Comparison of ENCODE assay signal across 8 cellular contexts in the genomic region with DNA sequence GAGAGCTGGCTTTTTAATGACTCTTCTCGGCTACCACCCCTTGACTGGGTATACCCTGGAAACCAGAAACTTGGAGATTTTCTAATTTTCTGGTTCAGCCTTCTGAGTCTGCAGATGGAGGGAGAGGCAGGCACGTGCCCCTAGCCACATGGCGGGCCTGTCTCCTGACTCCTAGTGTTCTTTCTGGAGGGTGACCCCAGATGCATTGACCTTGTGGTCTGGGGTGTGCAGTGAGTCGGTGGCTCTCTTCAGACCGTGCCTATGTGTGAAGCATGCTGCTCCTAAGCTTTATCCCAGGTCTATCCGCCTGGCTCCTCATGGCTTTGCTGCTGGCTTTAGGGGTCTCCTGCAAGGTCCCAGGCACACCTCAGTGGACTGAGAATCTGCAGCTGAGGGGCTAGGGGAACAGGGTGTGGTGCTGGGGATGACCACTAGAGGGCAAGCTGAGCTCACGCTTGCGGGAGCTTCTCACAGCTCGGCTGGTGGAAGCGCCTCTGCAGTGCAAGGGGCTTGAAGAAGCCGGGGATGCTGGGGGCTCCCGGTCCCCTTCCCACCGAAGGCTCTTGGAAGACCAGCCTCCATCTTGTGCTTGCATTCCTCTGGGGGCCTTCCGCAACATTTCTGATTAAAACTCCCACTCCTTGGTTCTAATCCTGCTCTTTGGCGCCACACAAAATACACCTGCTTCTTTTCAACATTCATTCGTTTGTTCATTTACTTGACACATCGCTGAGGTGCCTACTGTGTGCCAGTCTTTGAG. TPM values are rescaled to one million over a fixed set of nuclear protein-coding genes. Genes with fewer than 3 reads are reported as not detected.
DNase-seq lines count a peak whose midpoint lies in the region; ATAC-seq lines count a peak whose summit lies in the region.

No MANE protein-coding gene starts in this region.

- H2BK120ac ChIP-seq in mesenchymal stem cell (ENCODE audit: low read depth, low read length), result no peak overlapping the region

- H3K27me3 ChIP-seq in effector memory CD4-positive, alpha-beta T cell (replicated peaks; ENCODE audit: control insufficient read depth, insufficient read depth, low read length, poor library complexity, severe bottlenecking), result no peaks in the 10 kb centered on the region
- H3K27me3 ChIP-seq in mesenchymal stem cell (ENCODE audit: control insufficient read depth in 1 of 2, insufficient read depth in 1 of 2, low read length in 2 of 2), result peaks cover 32 to 81% of the 10 kb centered on the region in 2 experiments

- no peaks in the 10 kb centered on the region for H3K9me3 Mint-ChIP-seq in activated CD4-positive, alpha-beta memory T cell treated with anti-CD3 and anti-CD28 coated beads for 36 hours

- DNase-seq in AML-193 (lab: John Stamatoyannopoulos, UW) (peak; percentile 4 to 36), NCI-H345 treated with DMSO at 0.1 percent for 48 hours (lab: John Stamatoyannopoulos, UW; ENCODE audit: unreplicated experiment) (peak; percentile 47), mesenchymal stem cell (peak; percentile 57)
- DNase-seq in activated CD4-positive, alpha-beta memory T cell treated with anti-CD3 and anti-CD28 coated beads for 36 hours, result peak; percentile 80
- peak in 2 of 3 donors; percentile 20 to 34 for DNase-seq in effector memory CD4-positive, alpha-beta T cell
- peak; percentile 46 for DNase-seq in stimulated activated CD8-positive, alpha-beta memory T cell treated with anti-CD3 and anti-CD28 coated beads, Interleukin-15, amount 100 ng/mL, for 24 hours (ENCODE audit: low read depth)

- no peak overlapping the region for H3K4me3 ChIP-seq in effector memory CD4-positive, alpha-beta T cell (ENCODE audit: insufficient read depth, low read depth, low read length, poor library complexity, severe bottlenecking)
- H3K4me3 ChIP-seq in mesenchymal stem cell (ENCODE audit: insufficient read depth in 1 of 2, low read depth in 1 of 2, low read length in 2 of 2), result no peak overlapping the region

- no peaks in the 10 kb centered on the region for H3K79me1 ChIP-seq in mesenchymal stem cell (replicated peaks; ENCODE audit: low read length, poor library complexity, severe bottlenecking)

- H3K4me2 ChIP-seq in mesenchymal stem cell (ENCODE audit: low read length, poor library complexity, severe bottlenecking), result no peak overlapping the region

- H2AFZ ChIP-seq in mesenchymal stem cell (ENCODE audit: low read depth, low read length), result no peak overlapping the region

- H3K27ac Mint-ChIP-seq in activated CD4-positive, alpha-beta memory T cell treated with anti-CD3 and anti-CD28 coated beads for 36 hours, result no peak overlapping the region

- H3K9ac ChIP-seq in mesenchymal stem cell (ENCODE audit: low read length), result no peak overlapping the region

- H3K27ac ChIP-seq in effector memory CD4-positive, alpha-beta T cell (ENCODE audit: insufficient read depth, low read length, poor library complexity, severe bottlenecking), result no peak overlapping the region
- no peak overlapping the region for H3K27ac ChIP-seq in mesenchymal stem cell (ENCODE audit: low read length, poor library complexity, severe bottlenecking)

- H3K14ac ChIP-seq in mesenchymal stem cell (ENCODE audit: low read length in 2 of 2), result no peak overlapping the region

- H4K91ac ChIP-seq in mesenchymal stem cell (ENCODE audit: low read length), result no peak overlapping the region

- no peak overlapping the region for H3K4me3 Mint-ChIP-seq in activated CD4-positive, alpha-beta memory T cell treated with anti-CD3 and anti-CD28 coated beads for 36 hours

- H3K23ac ChIP-seq in mesenchymal stem cell (ENCODE audit: low read length in 2 of 2), result no peak overlapping the region

- no peaks in the 10 kb centered on the region for H3K9me3 ChIP-seq in effector memory CD4-positive, alpha-beta T cell (ENCODE audit: control insufficient read depth, low read length)
- peaks cover 3% of the 10 kb centered on the region for H3K9me3 ChIP-seq in mesenchymal stem cell (ENCODE audit: control insufficient read depth, low read length)

- CTCF ChIA-PET in activated CD4-positive, alpha-beta memory T cell treated with anti-CD3 and anti-CD28 coated beads for 36 hours (lab: Charles Lee), result interaction anchor here (0.7 to 3.5 kb wide), 25 partner anchors 9 to 402 kb away, joined by 3 to 23 read pairs (median 4); a partner anchor contains a TSS

- whole genome bisulfite sequencing in mesenchymal stem cell, result 27% methylated on average over 17 of the region's 17 CpGs

- no peak overlapping the region for H2AK5ac ChIP-seq in mesenchymal stem cell (ENCODE audit: low read length, severe bottlenecking)

- peaks cover 10% of the 10 kb centered on the region for H3K4me1 Mint-ChIP-seq in activated CD4-positive, alpha-beta memory T cell treated with anti-CD3 and anti-CD28 coated beads for 36 hours (ENCODE audit: low read depth)

- no peak overlapping the region for H2BK5ac ChIP-seq in mesenchymal stem cell (ENCODE audit: low read depth, low read length, poor library complexity, severe bottlenecking)

- no peak overlapping the region for H3K4ac ChIP-seq in mesenchymal stem cell (ENCODE audit: low read depth in 1 of 2, low read length in 2 of 2)

- H3K4me1 ChIP-seq in effector memory CD4-positive, alpha-beta T cell (ENCODE audit: control insufficient read depth, insufficient read depth, low read length, poor library complexity, severe bottlenecking), result peaks cover 2% of the 10 kb centered on the region
- H3K4me1 ChIP-seq in mesenchymal stem cell (ENCODE audit: control insufficient read depth, insufficient read depth, low read depth, low read length), result no peaks in the 10 kb centered on the region

- peak; percentile 95 for ATAC-seq in GM18868 (IDR thresholded peaks at IDR 0.05; ENCODE audit: unreplicated experiment)
- peak; percentile 74 for ATAC-seq in HG03108 (IDR thresholded peaks at IDR 0.05; ENCODE audit: unreplicated experiment)

- no peak overlapping the region for H2BK12ac ChIP-seq in mesenchymal stem cell (ENCODE audit: low read length in 2 of 2)

- no peaks in the 10 kb centered on the region for H3K36me3 ChIP-seq in effector memory CD4-positive, alpha-beta T cell (ENCODE audit: control insufficient read depth, insufficient read depth, low read length)
- H3K36me3 ChIP-seq in mesenchymal stem cell (ENCODE audit: control insufficient read depth in 1 of 2, insufficient read depth in 2 of 2, low read depth in 1 of 2, low read length in 2 of 2), result no peaks in the 10 kb centered on the region

- no peaks in the 10 kb centered on the region for H3K36me3 Mint-ChIP-seq in activated CD4-positive, alpha-beta memory T cell treated with anti-CD3 and anti-CD28 coated beads for 36 hours

- no peak overlapping the region for H2BK15ac ChIP-seq in mesenchymal stem cell (ENCODE audit: low read depth, poor library complexity, severe bottlenecking)

- H3K27me3 Mint-ChIP-seq in activated CD4-positive, alpha-beta memory T cell treated with anti-CD3 and anti-CD28 coated beads for 36 hours, result peaks cover 3% of the 10 kb centered on the region

- no peak overlapping the region for H3K18ac ChIP-seq in mesenchymal stem cell (ENCODE audit: low read depth in 1 of 2, low read length in 2 of 2)

- intact Hi-C loops in activated CD4-positive, alpha-beta memory T cell treated with anti-CD3 and anti-CD28 coated beads for 36 hours (cut with micrococcal nuclease), result loop anchor here (1.0 kb wide), 2 partner anchors 132 to 380 kb away; no protein-coding TSS in a partner anchor

- POLR2A ChIA-PET in activated CD4-positive, alpha-beta memory T cell treated with anti-CD3 and anti-CD28 coated beads for 36 hours (lab: Charles Lee), result no interaction called here

- H4K8ac ChIP-seq in mesenchymal stem cell (ENCODE audit: low read length), result no peak overlapping the region

RNA-seq across cellular contexts. Expression of a gene that starts 51.8 kb away (rescaled TPM):
- not detected for total RNA-seq in activated CD4-positive, alpha-beta memory T cell treated with anti-CD3 and anti-CD28 coated beads for 36 hours
- polyA plus RNA-seq in mesenchymal stem cell (2013, experiment 1 of 2), result not detected
- not detected for polyA plus RNA-seq in mesenchymal stem cell (2013, experiment 2 of 2)

RNA-seq across cellular contexts. Expression of a gene that starts 54.7 kb away (rescaled TPM):
- total RNA-seq in activated CD4-positive, alpha-beta memory T cell treated with anti-CD3 and anti-CD28 coated beads for 36 hours, result not detected
- polyA plus RNA-seq in mesenchymal stem cell (2013, experiment 1 of 2), result not detected
- not detected for polyA plus RNA-seq in mesenchymal stem cell (2013, experiment 2 of 2)

Comparison
In these comparisons a context has a peak if more than half of its experiments do, and no peak if none do; other contexts are left out.
1. DNase-seq: peak in every context shown above with its lines; median percentile 80 in activated CD4-positive, alpha-beta memory T cell treated with anti-CD3 and anti-CD28 coated beads for 36 hours; 57 in mesenchymal stem cell; 47 in NCI-H345 treated with DMSO at 0.1 percent for 48 hours; 46 in stimulated activated CD8-positive, alpha-beta memory T cell treated with anti-CD3 and anti-CD28 coated beads, Interleukin-15, amount 100 ng/mL, for 24 hours; 27 in effector memory CD4-positive, alpha-beta T cell; 20 in AML-193.